In genomic region chr17:81909966-81910839, GRCh38 we compare ENCODE assay signal across 8 cellular contexts. TPM values are rescaled to one million over a fixed set of nuclear protein-coding genes. Genes with fewer than 3 reads are reported as not detected.
A peak's percentile ranks its signal among the peaks of the same experiment; 100 is the strongest.
DNase-seq lines count a peak whose midpoint lies in the region; ATAC-seq lines count a peak whose summit lies in the region.

No MANE protein-coding gene starts in this region.

- intact Hi-C loops in activated T-helper 1 cell treated with anti-CD3 and anti-CD28 coated beads, Interleukin-12 subunit alpha, Interleukin-12 subunit beta, Interleukin-2, Interleukin-4 antibody, amounts not matched to agents 30 ng/mL and 10 ng/mL and 1 ng/mL, durations not matched to agents 14 hours and 24 hours and 36 hours (cut with micrococcal nuclease), result loop anchor here (2.0 kb wide), 2 partner anchors 17 to 19 kb away; partner anchors contain the start of genes ALYREF, ANAPC11 and MAFG

- DNase-seq in stimulated activated naive CD8-positive, alpha-beta T cell treated with anti-CD3 and anti-CD28 coated beads, Interleukin-15, Interleukin-2, amounts not matched to agents 100 U/mL and 50 U/mL, for 24 hours, result no peak
- DNase-seq in activated T-helper 1 cell treated with anti-CD3 and anti-CD28 coated beads, Interleukin-12 subunit alpha, Interleukin-12 subunit beta, Interleukin-2, Interleukin-4 antibody, amounts not matched to agents 30 ng/mL and 10 ng/mL and 1 ng/mL, durations not matched to agents 14 hours and 24 hours and 36 hours (ENCODE audit: low spot score), result no peak
- DNase-seq in stimulated activated naive CD8-positive, alpha-beta T cell treated with anti-CD3 and anti-CD28 coated beads, Interleukin-15, amount 100 ng/mL, for 72 hours, result no peak

- no peaks in the 10 kb centered on the region for H3K9me3 ChIP-seq in iPS-20b (ENCODE audit: insufficient read depth, low read depth, low read length)

- peak overlapping the region; percentile 82 for H3K4me3 ChIP-seq in iPS-20b (ENCODE audit: low read length)

- H3K36me3 ChIP-seq in iPS-20b (ENCODE audit: insufficient read depth, low read depth, low read length), result peaks cover 32% of the 10 kb centered on the region

- H3K9ac ChIP-seq in iPS-20b (ENCODE audit: low read depth, low read length), result peak overlapping the region; percentile 68; the same call in 1 of the 2 replicates

- ATAC-seq in stimulated activated naive CD8-positive, alpha-beta T cell treated with anti-CD3 and anti-CD28 coated beads, Interleukin-15, Interleukin-2, amounts not matched to agents 100 U/mL and 50 U/mL, for 24 hours, result no peak
- ATAC-seq in stimulated activated naive CD8-positive, alpha-beta T cell treated with anti-CD3 and anti-CD28 coated beads, Interleukin-15, amount 100 ng/mL, for 72 hours, result no peak
- no peak for ATAC-seq in HG03108 (IDR thresholded peaks at IDR 0.05; ENCODE audit: unreplicated experiment)
- no peak for ATAC-seq in HG02840 (IDR thresholded peaks at IDR 0.05; ENCODE audit: low FRiP score, unreplicated experiment)
- ATAC-seq in HG02642 (IDR thresholded peaks at IDR 0.05; ENCODE audit: poor library complexity, unreplicated experiment), result no peak

- H3K9me3 Mint-ChIP-seq in stimulated activated naive CD8-positive, alpha-beta T cell treated with anti-CD3 and anti-CD28 coated beads, Interleukin-15, Interleukin-2, amounts not matched to agents 100 ng/mL and 50 ng/mL, for 24 hours, result no peaks in the 10 kb centered on the region
- H3K9me3 Mint-ChIP-seq in activated T-helper 1 cell treated with anti-CD3 and anti-CD28 coated beads, Interleukin-12 subunit alpha, Interleukin-12 subunit beta, Interleukin-2, Interleukin-4 antibody, amounts not matched to agents 30 ng/mL and 10 ng/mL and 1 ng/mL, durations not matched to agents 14 hours and 24 hours and 36 hours, result no peaks in the 10 kb centered on the region
- H3K9me3 Mint-ChIP-seq in stimulated activated naive CD8-positive, alpha-beta T cell treated with anti-CD3 and anti-CD28 coated beads, Interleukin-15, amount 100 ng/mL, for 72 hours, result no peaks in the 10 kb centered on the region

- H3K27ac Mint-ChIP-seq in stimulated activated naive CD8-positive, alpha-beta T cell treated with anti-CD3 and anti-CD28 coated beads, Interleukin-15, Interleukin-2, amounts not matched to agents 100 ng/mL and 50 ng/mL, for 24 hours, result no peak overlapping the region
- peak overlapping the region; percentile 48 for H3K27ac Mint-ChIP-seq in activated T-helper 1 cell treated with anti-CD3 and anti-CD28 coated beads, Interleukin-12 subunit alpha, Interleukin-12 subunit beta, Interleukin-2, Interleukin-4 antibody, amounts not matched to agents 30 ng/mL and 10 ng/mL and 1 ng/mL, durations not matched to agents 14 hours and 24 hours and 36 hours
- peak overlapping the region in 1 of 2 donors; percentile 48 for H3K27ac Mint-ChIP-seq in stimulated activated naive CD8-positive, alpha-beta T cell treated with anti-CD3 and anti-CD28 coated beads, Interleukin-15, amount 100 ng/mL, for 72 hours

- no peak overlapping the region for H3K27ac ChIP-seq in iPS-20b (ENCODE audit: low read length)

- peaks cover 16% of the 10 kb centered on the region for H3K36me3 Mint-ChIP-seq in stimulated activated naive CD8-positive, alpha-beta T cell treated with anti-CD3 and anti-CD28 coated beads, Interleukin-15, Interleukin-2, amounts not matched to agents 100 ng/mL and 50 ng/mL, for 24 hours (ENCODE audit: low read depth)
- peaks cover 17% of the 10 kb centered on the region for H3K36me3 Mint-ChIP-seq in activated T-helper 1 cell treated with anti-CD3 and anti-CD28 coated beads, Interleukin-12 subunit alpha, Interleukin-12 subunit beta, Interleukin-2, Interleukin-4 antibody, amounts not matched to agents 30 ng/mL and 10 ng/mL and 1 ng/mL, durations not matched to agents 14 hours and 24 hours and 36 hours (ENCODE audit: low read depth)

- no peaks in the 10 kb centered on the region for H3K4me1 ChIP-seq in iPS-20b (ENCODE audit: insufficient read depth, low read length)

- H3K27me3 Mint-ChIP-seq in stimulated activated naive CD8-positive, alpha-beta T cell treated with anti-CD3 and anti-CD28 coated beads, Interleukin-15, Interleukin-2, amounts not matched to agents 100 ng/mL and 50 ng/mL, for 24 hours, result no peaks in the 10 kb centered on the region
- no peaks in the 10 kb centered on the region for H3K27me3 Mint-ChIP-seq in activated T-helper 1 cell treated with anti-CD3 and anti-CD28 coated beads, Interleukin-12 subunit alpha, Interleukin-12 subunit beta, Interleukin-2, Interleukin-4 antibody, amounts not matched to agents 30 ng/mL and 10 ng/mL and 1 ng/mL, durations not matched to agents 14 hours and 24 hours and 36 hours (ENCODE audit: insufficient read depth)
- no peaks in the 10 kb centered on the region for H3K27me3 Mint-ChIP-seq in stimulated activated naive CD8-positive, alpha-beta T cell treated with anti-CD3 and anti-CD28 coated beads, Interleukin-15, amount 100 ng/mL, for 72 hours

- H3K4me3 Mint-ChIP-seq in stimulated activated naive CD8-positive, alpha-beta T cell treated with anti-CD3 and anti-CD28 coated beads, Interleukin-15, Interleukin-2, amounts not matched to agents 100 ng/mL and 50 ng/mL, for 24 hours, result peak overlapping the region; percentile 85
- peak overlapping the region; percentile 88 for H3K4me3 Mint-ChIP-seq in activated T-helper 1 cell treated with anti-CD3 and anti-CD28 coated beads, Interleukin-12 subunit alpha, Interleukin-12 subunit beta, Interleukin-2, Interleukin-4 antibody, amounts not matched to agents 30 ng/mL and 10 ng/mL and 1 ng/mL, durations not matched to agents 14 hours and 24 hours and 36 hours
- H3K4me3 Mint-ChIP-seq in stimulated activated naive CD8-positive, alpha-beta T cell treated with anti-CD3 and anti-CD28 coated beads, Interleukin-15, amount 100 ng/mL, for 72 hours, result peak overlapping the region; percentile 77 to 85

- peaks cover 8% of the 10 kb centered on the region for H3K4me1 Mint-ChIP-seq in stimulated activated naive CD8-positive, alpha-beta T cell treated with anti-CD3 and anti-CD28 coated beads, Interleukin-15, Interleukin-2, amounts not matched to agents 100 ng/mL and 50 ng/mL, for 24 hours (ENCODE audit: low read depth)
- H3K4me1 Mint-ChIP-seq in activated T-helper 1 cell treated with anti-CD3 and anti-CD28 coated beads, Interleukin-12 subunit alpha, Interleukin-12 subunit beta, Interleukin-2, Interleukin-4 antibody, amounts not matched to agents 30 ng/mL and 10 ng/mL and 1 ng/mL, durations not matched to agents 14 hours and 24 hours and 36 hours (ENCODE audit: low read depth), result peaks cover 19% of the 10 kb centered on the region
- H3K4me1 Mint-ChIP-seq in stimulated activated naive CD8-positive, alpha-beta T cell treated with anti-CD3 and anti-CD28 coated beads, Interleukin-15, amount 100 ng/mL, for 72 hours, result peaks cover 41% of the 10 kb centered on the region

- peaks cover 6% of the 10 kb centered on the region; the same call in 1 of the 2 replicates for H3K27me3 ChIP-seq in iPS-20b (ENCODE audit: insufficient read depth, low read length)

RNA-seq across cellular contexts. Expression of gene PCYT2, which starts 1.0 kb away (rescaled TPM):
- total RNA-seq in activated T-helper 1 cell treated with anti-CD3 and anti-CD28 coated beads, Interleukin-12 subunit alpha, Interleukin-12 subunit beta, Interleukin-2, Interleukin-4 antibody, amounts not matched to agents 30 ng/mL and 10 ng/mL and 1 ng/mL, durations not matched to agents 14 hours and 24 hours and 36 hours, result 49.5 and 54.5 TPM in 2 replicates

RNA-seq across cellular contexts. Expression of gene SIRT7, which starts 7.8 kb away (rescaled TPM):
- total RNA-seq in activated T-helper 1 cell treated with anti-CD3 and anti-CD28 coated beads, Interleukin-12 subunit alpha, Interleukin-12 subunit beta, Interleukin-2, Interleukin-4 antibody, amounts not matched to agents 30 ng/mL and 10 ng/mL and 1 ng/mL, durations not matched to agents 14 hours and 24 hours and 36 hours, result 53.2 and 57.5 TPM in 2 replicates

RNA-seq across cellular contexts. Expression of gene NPB, which starts 8.2 kb away (rescaled TPM):
- total RNA-seq in activated T-helper 1 cell treated with anti-CD3 and anti-CD28 coated beads, Interleukin-12 subunit alpha, Interleukin-12 subunit beta, Interleukin-2, Interleukin-4 antibody, amounts not matched to agents 30 ng/mL and 10 ng/mL and 1 ng/mL, durations not matched to agents 14 hours and 24 hours and 36 hours, result 0.24 and 0.31 TPM in 2 replicates

RNA-seq across cellular contexts. Expression of gene MAFG, which starts 17.3 kb away (rescaled TPM):
- 33.8 and 35.5 TPM in 2 replicates for total RNA-seq in activated T-helper 1 cell treated with anti-CD3 and anti-CD28 coated beads, Interleukin-12 subunit alpha, Interleukin-12 subunit beta, Interleukin-2, Interleukin-4 antibody, amounts not matched to agents 30 ng/mL and 10 ng/mL and 1 ng/mL, durations not matched to agents 14 hours and 24 hours and 36 hours

RNA-seq across cellular contexts. Expression of gene ANAPC11, which starts 18.7 kb away (rescaled TPM):
- total RNA-seq in activated T-helper 1 cell treated with anti-CD3 and anti-CD28 coated beads, Interleukin-12 subunit alpha, Interleukin-12 subunit beta, Interleukin-2, Interleukin-4 antibody, amounts not matched to agents 30 ng/mL and 10 ng/mL and 1 ng/mL, durations not matched to agents 14 hours and 24 hours and 36 hours, result 123 and 124 TPM in 2 replicates
